9 cellular contexts compared by ENCODE assay signal in the genomic region with DNA sequence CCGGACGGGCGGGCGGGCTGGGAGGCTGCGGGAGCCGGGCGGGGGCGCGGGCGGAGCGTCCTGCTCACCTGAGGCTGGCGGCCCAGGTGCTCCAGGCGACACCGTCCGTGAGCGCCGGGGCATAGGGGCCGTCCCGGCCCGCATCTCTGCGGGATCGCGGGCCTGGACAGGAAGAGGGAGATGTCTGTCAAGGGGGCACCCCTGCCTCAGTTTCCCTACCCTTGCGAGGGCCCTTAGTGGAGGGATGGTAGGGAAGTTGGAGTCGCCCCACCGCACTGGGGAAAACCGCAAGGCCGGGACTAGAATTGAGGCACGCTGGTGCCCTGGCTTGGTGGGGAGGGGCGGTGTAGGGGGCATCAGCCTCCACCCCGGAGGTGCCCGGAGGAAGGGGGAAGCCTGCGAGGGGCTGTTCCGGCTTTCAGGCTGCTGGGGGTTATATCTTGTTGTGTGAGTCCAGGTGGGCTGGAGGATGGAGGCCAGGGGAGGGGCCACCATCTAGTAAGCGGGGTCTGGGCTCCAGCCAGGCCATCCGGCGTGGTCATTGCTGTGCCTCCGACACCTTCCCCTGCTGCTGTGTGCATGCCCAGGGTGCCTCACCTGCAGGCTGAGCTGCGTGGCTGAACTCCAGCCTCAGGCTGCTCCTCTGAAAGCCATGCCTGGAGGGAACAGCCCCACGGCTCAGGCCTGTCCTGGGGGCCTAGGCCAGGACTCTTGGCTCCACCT. TPM values are rescaled to one million over a fixed set of nuclear protein-coding genes. Genes with fewer than 3 reads are reported as not detected.
DNase-seq lines count a peak whose midpoint lies in the region; ATAC-seq and TF ChIP-seq lines count a peak whose summit lies in the region.
"Had no signal": no experiment of that assay in that cellular context is flagged by ENCODE, and none has a peak within 500 bp of the region (broad histone marks: within the 10 kb centered on the region; RNA-seq: fewer than 3 reads in every experiment).

No MANE protein-coding gene starts in this region.

- H3K9me1 ChIP-seq in IMR-90 (ENCODE audit: insufficient read depth, low read length): 0 out of 2 replicates have a peak, but pooled peaks cover 7% of the 10 kb centered on the region

- ATAC-seq in IMR-90 (ENCODE audit: low read depth): no peak

- no peak overlapping the region for H2AK5ac ChIP-seq in IMR-90 (ENCODE audit: low read depth, low read length)

- POLR2A ChIA-PET in IMR-90 (lab: Charles Lee; ENCODE audit: unreplicated experiment): no interaction called here

- no peak overlapping the region; a peak in 1 of 4 replicates for H4K8ac ChIP-seq in IMR-90 (ENCODE audit: low read depth in 2 of 2, low read length in 2 of 2)

- H3K4me1 ChIP-seq in BE2C: peaks cover 41% of the 10 kb centered on the region
- peaks cover 16% of the 10 kb centered on the region; the same call in 1 of the 2 replicates for H3K4me1 ChIP-seq in IMR-90 (ENCODE audit: control insufficient read depth, insufficient read depth, low read length)

- peak overlapping the region; percentile 38; the same call in 1 of the 2 replicates for H3K23ac ChIP-seq in IMR-90 (ENCODE audit: low read depth, low read length)

- H4K91ac ChIP-seq in IMR-90 (ENCODE audit: insufficient read depth, low read depth, low read length): no peak overlapping the region

- H3K4ac ChIP-seq in IMR-90 (ENCODE audit: low read depth, low read length): no peak overlapping the region

- intact Hi-C loops in IMR-90 (cut with micrococcal nuclease): no loop called here

- 62% methylated on average over 11 of the region's 40 CpGs; no CpG with 5 or more reads in 1 of the 2 experiments for WGBS in IMR-90 (ENCODE audit: extremely low coverage in 2 of 2, insufficient read length in 1 of 2), 2 experiments

- BruUV-seq in IMR-90 (replicated peaks; lab: Mats Ljungman, UMichigan): no TSS peak

- peak overlapping the region; percentile 37 for H2AK9ac ChIP-seq in IMR-90 (replicated peaks; ENCODE audit: low read depth, low read length, poor library complexity)

- H3K79me1 ChIP-seq in IMR-90 (ENCODE audit: low read depth in 1 of 2, low read length in 2 of 2): 0 out of 4 replicates have a peak, but pooled peaks cover 0 to 3% of the 10 kb centered on the region in 2 experiments

- H3K36me3 Mint-ChIP-seq in nephron progenitor cell (ENCODE audit: low read depth): no peaks in the 10 kb centered on the region

- H3K9me3 ChIP-seq in BE2C (no peaks in the 10 kb centered on the region), IMR-90 (ENCODE audit: control insufficient read depth, insufficient read depth, low read length) (no peaks in the 10 kb centered on the region)
- H3K9me3 ChIP-seq: adrenal gland had no signal

- no peak overlapping the region for H2BK5ac ChIP-seq in IMR-90 (ENCODE audit: low read depth, low read length, poor library complexity, severe bottlenecking)

- no peak overlapping the region for H3K14ac ChIP-seq in IMR-90 (replicated peaks; ENCODE audit: low read depth, low read length)

- H4K5ac ChIP-seq in IMR-90 (ENCODE audit: low read depth, low read length): no peak overlapping the region

- H3K4me3 Mint-ChIP-seq in nephron progenitor cell: peak overlapping the region; percentile 82

- no peak for TF ChIP-seq RAD21 in IMR-90 (IDR thresholded peaks at IDR 0.05; ENCODE audit: low read length)

- H2BK20ac ChIP-seq in IMR-90 (ENCODE audit: low read depth, low read length): no peak overlapping the region

- CTCF ChIA-PET in IMR-90 (lab: Yijun Ruan, JAX): no interaction called here

- H3K4me3 ChIP-seq in BE2C (ENCODE audit: low read depth, low read length) (peak overlapping the region; percentile 58), IMR-90 (ENCODE audit: insufficient read depth, low read depth, low read length) (peak overlapping the region; percentile 57), epithelial cell of proximal tubule (ENCODE audit: low read depth, low read length) (peak overlapping the region; percentile 49)

- in situ Hi-C loops in IMR-90 (cut with MboI; ENCODE audit: low sequenced_read_pairs): no loop called here

- TF ChIP-seq CTCF in BE2C (IDR thresholded peaks at IDR 0.05; ENCODE audit: low read depth, low read length) (no peak), IMR-90 (conservative IDR thresholded peaks at IDR 0.05; ENCODE audit: low read depth, low read length) (no peak), epithelial cell of proximal tubule (conservative IDR thresholded peaks at IDR 0.05; ENCODE audit: low read depth, low read length) (no peak), nephron progenitor cell (IDR thresholded peaks at IDR 0.05) (no peak)

- no peaks in the 10 kb centered on the region for H3K27me3 ChIP-seq in BE2C
- no peaks in the 10 kb centered on the region; the same call in 1 of the 2 replicates for H3K27me3 ChIP-seq in IMR-90 (ENCODE audit: control insufficient read depth, insufficient read depth, low read length)
- H3K27me3 ChIP-seq: adrenal gland had no signal

- no peaks in the 10 kb centered on the region for H3K27me3 Mint-ChIP-seq in nephron progenitor cell (ENCODE audit: low read depth, poor library complexity)

- H3K36me3 ChIP-seq in BE2C (no peaks in the 10 kb centered on the region), IMR-90 (ENCODE audit: control insufficient read depth, insufficient read depth, low read length) (no peaks in the 10 kb centered on the region)
- H3K36me3 ChIP-seq: adrenal gland had no signal

- H4K20me1 ChIP-seq in IMR-90 (ENCODE audit: insufficient read depth, low read length): no peaks in the 10 kb centered on the region

- H3K56ac ChIP-seq in IMR-90 (ENCODE audit: extremely low read depth, insufficient read depth, low read length): no peak overlapping the region

- H3K4me2 ChIP-seq in IMR-90 (ENCODE audit: low read depth, low read length): peak overlapping the region; percentile 71

- H2AFZ ChIP-seq in IMR-90 (replicated peaks; ENCODE audit: low read length, poor library complexity): peak overlapping the region; percentile 92

- H3K27ac Mint-ChIP-seq in nephron progenitor cell: no peak overlapping the region

- H2BK15ac ChIP-seq in IMR-90 (ENCODE audit: low read depth, low read length): no peak overlapping the region

- no peak overlapping the region for H3K27ac ChIP-seq in IMR-90 (ENCODE audit: insufficient read depth, low read length)

- DNase-seq in BE2C (peak; percentile 20), IMR-90 (no peak), epithelial cell of proximal tubule (ENCODE audit: low read depth) (no peak), nephron progenitor cell (no peak), Ammon's horn (ENCODE audit: low spot score) (no peak), foreskin melanocyte (no peak), SW 1271 (lab: John Stamatoyannopoulos, UW) (no peak)
- no peak for DNase-seq in NK-92 treated with Interleukin-12 subunit alpha and Interleukin-12 subunit beta, amount 100 ng/mL, for 24 hours (lab: John Stamatoyannopoulos, UW)

- peaks cover 39% of the 10 kb centered on the region for H3K4me1 Mint-ChIP-seq in nephron progenitor cell

- TF ChIP-seq POLR2A in IMR-90 (IDR thresholded peaks at IDR 0.05; ENCODE audit: low read depth, low read length): no peak

- H2BK120ac ChIP-seq in IMR-90 (ENCODE audit: low read depth, low read length): no peak overlapping the region

- dilution Hi-C loops in IMR-90 (cut with HindIII; ENCODE audit: low sequenced_read_pairs, unreplicated experiment): no loop called here

- no peak overlapping the region for H3K18ac ChIP-seq in IMR-90 (ENCODE audit: low read depth, low read length)

- H3K9ac ChIP-seq in IMR-90 (ENCODE audit: low read depth, low read length): no peak overlapping the region

- no peaks in the 10 kb centered on the region for H3K9me3 Mint-ChIP-seq in nephron progenitor cell

TF ChIP-seq in IMR-90, 13 proteins besides CTCF, POLR2A, EP300 and RAD21 (continues in another document):
- no peak for TF ChIP-seq CEBPB (IDR thresholded peaks at IDR 0.05; ENCODE audit: low read depth, low read length)
- no peak for TF ChIP-seq BHLHE40 (IDR thresholded peaks at IDR 0.05; ENCODE audit: low read depth, low read length)
- no peak for TF ChIP-seq SMC3 (IDR thresholded peaks at IDR 0.05; ENCODE audit: low read depth, low read length)
- no peak for TF ChIP-seq FOS (IDR thresholded peaks at IDR 0.05; ENCODE audit: low read depth, low read length)

RNA-seq across cellular contexts. Expression of gene VWA1, which starts 0.6 kb away (rescaled TPM):
- 33.2 TPM for polyA plus RNA-seq in BE2C (2012; ENCODE audit: insufficient read depth, insufficient read length, low read depth)
- total RNA-seq in IMR-90 (2012; rRNA removed) (0.83 and 1.1 TPM in 2 replicates), epithelial cell of proximal tubule (41.6 and 56.3 TPM in 2 replicates)
- 6.1 and 9.2 TPM in 2 replicates for polyA plus RNA-seq in IMR-90 (2012; rRNA removed)
- 6.9 and 16.6 TPM in 2 replicates for polyA plus RNA-seq in IMR-90 (2012; cell fraction: cytosol; rRNA removed)
- 5.7 and 10.7 TPM in 2 replicates for polyA plus RNA-seq in IMR-90 (2012; cell fraction: nucleus; rRNA removed; ENCODE audit: low replicate concordance)

RNA-seq across cellular contexts. Expression of gene ATAD3C, which starts 13.4 kb away (rescaled TPM):
- 20.1 TPM for polyA plus RNA-seq in BE2C (2012; ENCODE audit: insufficient read depth, insufficient read length, low read depth)
- total RNA-seq in IMR-90 (2012; rRNA removed) (not detected in 2 replicates), epithelial cell of proximal tubule (under 0.01 and 0.36 TPM in 2 replicates)
- polyA plus RNA-seq in IMR-90 (2012; rRNA removed): not detected in 2 replicates
- not detected in 2 replicates for polyA plus RNA-seq in IMR-90 (2012; cell fraction: cytosol; rRNA removed)
- 0.16 and 0.21 TPM in 2 replicates for polyA plus RNA-seq in IMR-90 (2012; cell fraction: nucleus; rRNA removed; ENCODE audit: low replicate concordance)

RNA-seq across cellular contexts. Expression of gene ANKRD65, which starts 15.0 kb away (rescaled TPM):
- 0.36 TPM for polyA plus RNA-seq in BE2C (2012; ENCODE audit: insufficient read depth, insufficient read length, low read depth)
- total RNA-seq in IMR-90 (2012; rRNA removed): under 0.01 TPM in 1 of 2 replicates, not detected in the other
- 0.09 and 0.11 TPM in 2 replicates for polyA plus RNA-seq in IMR-90 (2012; rRNA removed)
- 0.03 and 0.10 TPM in 2 replicates for polyA plus RNA-seq in IMR-90 (2012; cell fraction: cytosol; rRNA removed)
- polyA plus RNA-seq in IMR-90 (2012; cell fraction: nucleus; rRNA removed; ENCODE audit: low replicate concordance): 0.17 and 0.24 TPM in 2 replicates
- total RNA-seq in epithelial cell of proximal tubule: 2.7 and 4.0 TPM in 2 replicates

RNA-seq across cellular contexts. Expression of gene MRPL20, which starts 29.0 kb away (rescaled TPM):
- polyA plus RNA-seq in BE2C (2012; ENCODE audit: insufficient read depth, insufficient read length, low read depth): 709 TPM
- total RNA-seq in IMR-90 (2012; rRNA removed) (141 and 149 TPM in 2 replicates), epithelial cell of proximal tubule (150 and 246 TPM in 2 replicates)
- 157 and 172 TPM in 2 replicates for polyA plus RNA-seq in IMR-90 (2012; rRNA removed)
- polyA plus RNA-seq in IMR-90 (2012; cell fraction: cytosol; rRNA removed): 121 and 215 TPM in 2 replicates
- 86.1 and 87.0 TPM in 2 replicates for polyA plus RNA-seq in IMR-90 (2012; cell fraction: nucleus; rRNA removed; ENCODE audit: low replicate concordance)

RNA-seq across cellular contexts. Expression of gene ATAD3B, which starts 35.5 kb away (rescaled TPM):
- 129 TPM for polyA plus RNA-seq in BE2C (2012; ENCODE audit: insufficient read depth, insufficient read length, low read depth)
- total RNA-seq in IMR-90 (2012; rRNA removed) (13.8 and 28.6 TPM in 2 replicates), epithelial cell of proximal tubule (42.8 and 91.2 TPM in 2 replicates)
- polyA plus RNA-seq in IMR-90 (2012; rRNA removed): 29.0 and 38.7 TPM in 2 replicates
- 20.6 and 25.1 TPM in 2 replicates for polyA plus RNA-seq in IMR-90 (2012; cell fraction: cytosol; rRNA removed)
- 198 and 272 TPM in 2 replicates for polyA plus RNA-seq in IMR-90 (2012; cell fraction: nucleus; rRNA removed; ENCODE audit: low replicate concordance)

Comparison
In these comparisons a context has a peak if more than half of its experiments do, and no peak if none do; other contexts are left out.
1. RNA of gene VWA1, which starts 0.6 kb away (total RNA-seq): 41.6 to 56.3 TPM in epithelial cell of proximal tubule; 0.83 to 1.1 TPM in IMR-90; every median in the first group is over 10 times any median in the second.
2. Peak in every context shown above with its lines, with median percentiles within 50 percentile points of each other: H3K4me3 ChIP-seq.